ENCODE assay signal across 8 cellular contexts in the genomic region with DNA sequence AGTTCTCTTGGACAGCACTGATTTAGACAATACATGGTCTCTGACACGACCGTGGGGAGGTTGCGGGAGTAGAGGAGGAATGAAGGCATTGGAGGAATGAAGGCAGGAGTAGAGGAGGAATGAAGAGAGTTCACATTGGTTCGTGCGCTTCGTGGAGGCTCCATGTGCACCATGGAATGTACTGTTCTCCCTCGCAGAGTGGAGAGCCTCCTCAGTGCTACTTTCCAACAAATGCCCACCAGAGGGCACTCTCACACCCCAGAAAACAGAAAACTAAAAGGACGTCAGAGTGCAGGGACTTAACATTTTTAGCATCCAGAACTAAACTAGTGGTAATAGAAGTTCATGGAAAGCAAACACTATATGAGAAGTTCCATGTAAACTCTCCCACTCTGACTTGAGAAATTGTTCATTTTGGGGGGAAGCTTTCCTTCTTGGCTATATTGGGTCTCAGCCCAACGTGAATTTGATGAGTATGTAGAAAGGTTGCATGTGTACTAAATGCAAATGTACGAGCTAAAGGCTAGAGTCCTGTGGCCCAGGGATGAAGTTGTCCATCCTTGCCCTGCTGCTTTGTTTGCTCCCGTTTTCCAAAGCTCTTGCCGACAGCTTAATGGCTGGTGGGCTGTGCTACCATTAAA.
DNase-seq lines count a peak whose midpoint lies in the region; ATAC-seq and TF ChIP-seq lines count a peak whose summit lies in the region.

No MANE protein-coding gene starts in this region.

- H3K9me3 Mint-ChIP-seq in nephron, result peaks cover 3% of the 10 kb centered on the region

- no peaks in the 10 kb centered on the region for H3K4me1 Mint-ChIP-seq in nephron

- no peak overlapping the region for H3K27ac Mint-ChIP-seq in nephron

- DNase-seq in NCI-H2081 (lab: John Stamatoyannopoulos, UW) (peak; percentile 70 to 72), NCI-H2081 treated with DMSO at 0.1 percent for 48 hours (lab: John Stamatoyannopoulos, UW) (no peak), H7 (peak; percentile 48), NCI-H1105 treated with DMSO at 0.1 percent for 48 hours (lab: John Stamatoyannopoulos, UW) (peak; percentile 61), T1000 (lab: John Stamatoyannopoulos, UW) (peak; percentile 4)

- H3K27me3 ChIP-seq in H7 (ENCODE audit: control insufficient read depth, insufficient read depth, low read length), result peaks cover 10% of the 10 kb centered on the region; the same call in 1 of the 2 replicates

- no peaks in the 10 kb centered on the region for H3K36me3 ChIP-seq in H7 (replicated peaks; ENCODE audit: control insufficient read depth, insufficient read depth, low read length)

- ATAC-seq in esophagus mucosa (peak; percentile 80), HG03439 (IDR thresholded peaks at IDR 0.05; ENCODE audit: unreplicated experiment) (no peak)

- peaks cover 61% of the 10 kb centered on the region for H3K27me3 Mint-ChIP-seq in nephron (ENCODE audit: low read depth)

- H3K4me3 ChIP-seq in H7 (ENCODE audit: insufficient read depth, low read depth, low read length), result no peak overlapping the region

- H3K4me3 Mint-ChIP-seq in nephron, result no peak overlapping the region

- TF ChIP-seq CTCF in nephron (IDR thresholded peaks at IDR 0.05; ENCODE audit: unreplicated experiment in 3 of 3), result peak; percentile 82 to 88 (median 84)

- H3K36me3 Mint-ChIP-seq in nephron (ENCODE audit: low read depth), result no peaks in the 10 kb centered on the region
